ENCODE assay signal across 12 cellular contexts in genomic region chr16:73066927-73067670, GRCh38. TPM values are rescaled to one million over a fixed set of nuclear protein-coding genes. Genes with fewer than 3 reads are reported as not detected.
DNase-seq lines count a peak whose midpoint lies in the region; ATAC-seq, FAIRE-seq and TF ChIP-seq lines count a peak whose summit lies in the region.
"Had no signal": no experiment of that assay in that cellular context is flagged by ENCODE, and none has a peak within 500 bp of the region (broad histone marks: within the 10 kb centered on the region; RNA-seq: fewer than 3 reads in every experiment).

No MANE protein-coding gene starts in this region.

- FAIRE-seq in endothelial cell of umbilical vein (lab: Jason Lieb, UNC): peak; percentile 96

- peaks cover 74% of the 10 kb centered on the region for H3K4me1 Mint-ChIP-seq in mesothelial cell of epicardium

- H3K4me2 ChIP-seq in endothelial cell of umbilical vein (ENCODE audit: insufficient read depth, low read length): peak overlapping the region; percentile 28

- H3K9me3 Mint-ChIP-seq in mesothelial cell of epicardium: no peaks in the 10 kb centered on the region
- H3K9me3 Mint-ChIP-seq: naive B cell had no signal

- peak overlapping the region; percentile 92 for H3K27ac ChIP-seq in endothelial cell of umbilical vein (ENCODE audit: insufficient read depth, low read depth, low read length)
- H3K27ac ChIP-seq in substantia nigra (ENCODE audit: low read depth, low read length, poor library complexity, severe bottlenecking): peak overlapping the region; percentile 49

- TF ChIP-seq CTCF in endothelial cell of umbilical vein (IDR thresholded peaks at IDR 0.05; ENCODE audit: extremely low read depth in 1 of 2, insufficient read depth in 1 of 2, low read depth in 1 of 2, low read length in 2 of 2) (no peak), mesothelial cell of epicardium (IDR thresholded peaks at IDR 0.05; ENCODE audit: unreplicated experiment) (no peak)

- peaks cover 82% of the 10 kb centered on the region for H3K4me1 ChIP-seq in endothelial cell of umbilical vein (ENCODE audit: control insufficient read depth, extremely low read depth, insufficient read depth, low read length)

- intact Hi-C loops in endothelial cell of umbilical vein (cut with micrococcal nuclease): loop anchor here (1.0 to 10.0 kb wide), 6 partner anchors 8 to 975 kb away; partner anchors contain the start of genes DHX38 and TXNL4B

- H3K9me1 ChIP-seq in endothelial cell of umbilical vein (replicated peaks; ENCODE audit: control insufficient read depth, extremely low read depth, insufficient read depth, low read length): no peaks in the 10 kb centered on the region

- no peak for TF ChIP-seq POLR2A in endothelial cell of umbilical vein (IDR thresholded peaks at IDR 0.05; ENCODE audit: low read depth, low read length)

- peak overlapping the region; percentile 69 for H2AFZ ChIP-seq in endothelial cell of umbilical vein (ENCODE audit: low read depth, low read length)

- no peaks in the 10 kb centered on the region for H3K36me3 ChIP-seq in endothelial cell of umbilical vein (ENCODE audit: control insufficient read depth in 2 of 2, extremely low read depth in 1 of 2, insufficient read depth in 2 of 2, low read length in 2 of 2)

- peaks cover 52% of the 10 kb centered on the region for H3K27me3 Mint-ChIP-seq in mesothelial cell of epicardium (ENCODE audit: low read depth)

- CTCF ChIA-PET in endothelial cell of umbilical vein (lab: Charles Lee): interaction anchor here (1.1 to 4.1 kb wide), 3 partner anchors 13 to 129 kb away, joined by 3 to 22 read pairs (median 5); no protein-coding TSS in a partner anchor

- H3K27ac Mint-ChIP-seq in mesothelial cell of epicardium: no peak overlapping the region
- H3K27ac Mint-ChIP-seq: naive B cell had no signal

- no peaks in the 10 kb centered on the region for H3K27me3 ChIP-seq in endothelial cell of umbilical vein (ENCODE audit: control insufficient read depth in 2 of 2, insufficient read depth in 2 of 2, low read length in 2 of 2)

- POLR2A ChIA-PET in endothelial cell of umbilical vein (lab: Charles Lee): no interaction called here

- H3K79me2 ChIP-seq in endothelial cell of umbilical vein (ENCODE audit: control insufficient read depth, insufficient read depth, low read length): no peaks in the 10 kb centered on the region

- dilution Hi-C loops in endothelial cell of umbilical vein (cut with MboI; ENCODE audit: extremely low pct_ligation_motif_present, low sequenced_read_pairs): no loop called here

- H3K9me3 ChIP-seq in endothelial cell of umbilical vein (replicated peaks; ENCODE audit: control insufficient read depth, insufficient read depth, low read length): no peaks in the 10 kb centered on the region

- no peaks in the 10 kb centered on the region for H3K36me3 Mint-ChIP-seq in mesothelial cell of epicardium
- H3K36me3 Mint-ChIP-seq: naive B cell had no signal

- H3K9ac ChIP-seq in endothelial cell of umbilical vein (replicated peaks; ENCODE audit: extremely low read depth, insufficient read depth, low read length): peak overlapping the region; percentile 57

- DNase-seq in NCI-H2227 treated with DMSO at 0.1 percent for 48 hours (lab: John Stamatoyannopoulos, UW) (peak; percentile 59), endothelial cell of umbilical vein (ENCODE audit: low read depth, low spot score) (peak; percentile 89), mesothelial cell of epicardium (ENCODE audit: low spot score in 2 of 2, unreplicated experiment in 2 of 2) (no peak), substantia nigra (lab: John Stamatoyannopoulos, UW) (no peak), NCI-H2107 (lab: John Stamatoyannopoulos, UW) (no peak), GDM1 (lab: John Stamatoyannopoulos, UW) (no peak)
- DNase-seq in stimulated activated CD4-positive, alpha-beta T cell treated with anti-CD3 and anti-CD28 coated beads, Interleukin-1b, Interleukin-23, amount 100 ng/mL, for 48 hours: no peak
- DNase-seq: activated CD8-positive, alpha-beta memory T cell treated with anti-CD3 and anti-CD28 coated beads, Interleukin-2, amount 50 U/mL, for 4 hours; DND-41; naive B cell; NCI-H226 had no signal

- ATAC-seq in HG03342 (IDR thresholded peaks at IDR 0.05; ENCODE audit: unreplicated experiment): no peak

- peak overlapping the region; percentile 51 for H3K4me3 Mint-ChIP-seq in mesothelial cell of epicardium

- no peaks in the 10 kb centered on the region for H4K20me1 ChIP-seq in endothelial cell of umbilical vein (replicated peaks; ENCODE audit: control insufficient read depth, extremely low read depth, insufficient read depth, low read length)

- no TSS peak for BruUV-seq in endothelial cell of umbilical vein (replicated peaks; lab: Mats Ljungman, UMichigan)

- no peak overlapping the region for H3K4me3 ChIP-seq in endothelial cell of umbilical vein (replicated peaks in 1 of 3; ENCODE audit: insufficient read depth in 1 of 3, low read depth in 1 of 3, low read length in 3 of 3)

TF ChIP-seq in endothelial cell of umbilical vein, 7 proteins besides CTCF, POLR2A, EP300 and RAD21:
- no peak for TF ChIP-seq MAX (IDR thresholded peaks at IDR 0.05; ENCODE audit: insufficient read depth, insufficient read length)
- TF ChIP-seq FOS (IDR thresholded peaks at IDR 0.05; ENCODE audit: borderline replicate concordance, insufficient read depth, low read length): peak; percentile 69
- TF ChIP-seq POLR2AphosphoS5 (IDR thresholded peaks at IDR 0.05; ENCODE audit: insufficient read depth, low read depth, low read length): peak; percentile 68
- no peak for TF ChIP-seq JUN (IDR thresholded peaks at IDR 0.05; ENCODE audit: borderline replicate concordance, insufficient read depth, insufficient read length, low read depth)
- TF ChIP-seq GATA2 (IDR thresholded peaks at IDR 0.05; ENCODE audit: insufficient read depth, insufficient read length, low read depth, low read length): no peak
- no peak for TF ChIP-seq MYC (IDR thresholded peaks at IDR 0.05; ENCODE audit: low read depth, low read length)
- TF ChIP-seq EZH2 (IDR thresholded peaks at IDR 0.05; ENCODE audit: borderline replicate concordance, low read depth, low read length, severe bottlenecking): no peak
TF ChIP-seq in endothelial cell of umbilical vein: peak in this region for 2.

RNA-seq across cellular contexts. Expression of gene ZFHX3, which starts 19.2 kb away (rescaled TPM):
- total RNA-seq in endothelial cell of umbilical vein (17.7 and 18.8 TPM in 2 replicates), mesothelial cell of epicardium (63.8 to 68.1 TPM (median 67.1 TPM) in 3 replicates)
- polyA plus RNA-seq in endothelial cell of umbilical vein: 3.0 and 3.7 TPM in 2 replicates
- polyA plus RNA-seq in endothelial cell of umbilical vein (2011; cell fraction: cytosol; rRNA removed): 4.4 and 4.7 TPM in 2 replicates
- polyA plus RNA-seq in endothelial cell of umbilical vein (2011; cell fraction: nucleus; rRNA removed): 10.3 and 10.5 TPM in 2 replicates
- 7.6 and 7.8 TPM in 2 replicates for polyA plus RNA-seq in endothelial cell of umbilical vein (2012)
- polyA minus RNA-seq in endothelial cell of umbilical vein: 14.8 and 14.9 TPM in 2 replicates
- polyA minus RNA-seq in endothelial cell of umbilical vein (2011; cell fraction: cytosol; rRNA and poly(A)+ RNA removed): 11.3 TPM
- polyA minus RNA-seq in endothelial cell of umbilical vein (2011; cell fraction: nucleus; rRNA and poly(A)+ RNA removed): 24.3 and 25.1 TPM in 2 replicates

Comparison
In these comparisons a context has a peak if more than half of its experiments do, and no peak if none do; other contexts are left out.
1. DNase-seq: peak in NCI-H2227 treated with DMSO at 0.1 percent for 48 hours (single experiment) and endothelial cell of umbilical vein (single experiment); none in mesothelial cell of epicardium (0 of 2), substantia nigra (0 of 49), NCI-H2107 (single experiment), GDM1 (single experiment) and stimulated activated CD4-positive, alpha-beta T cell treated with anti-CD3 and anti-CD28 coated beads, Interleukin-1b, Interleukin-23, amount 100 ng/mL, for 48 hours (single experiment).